In the genomic region with DNA sequence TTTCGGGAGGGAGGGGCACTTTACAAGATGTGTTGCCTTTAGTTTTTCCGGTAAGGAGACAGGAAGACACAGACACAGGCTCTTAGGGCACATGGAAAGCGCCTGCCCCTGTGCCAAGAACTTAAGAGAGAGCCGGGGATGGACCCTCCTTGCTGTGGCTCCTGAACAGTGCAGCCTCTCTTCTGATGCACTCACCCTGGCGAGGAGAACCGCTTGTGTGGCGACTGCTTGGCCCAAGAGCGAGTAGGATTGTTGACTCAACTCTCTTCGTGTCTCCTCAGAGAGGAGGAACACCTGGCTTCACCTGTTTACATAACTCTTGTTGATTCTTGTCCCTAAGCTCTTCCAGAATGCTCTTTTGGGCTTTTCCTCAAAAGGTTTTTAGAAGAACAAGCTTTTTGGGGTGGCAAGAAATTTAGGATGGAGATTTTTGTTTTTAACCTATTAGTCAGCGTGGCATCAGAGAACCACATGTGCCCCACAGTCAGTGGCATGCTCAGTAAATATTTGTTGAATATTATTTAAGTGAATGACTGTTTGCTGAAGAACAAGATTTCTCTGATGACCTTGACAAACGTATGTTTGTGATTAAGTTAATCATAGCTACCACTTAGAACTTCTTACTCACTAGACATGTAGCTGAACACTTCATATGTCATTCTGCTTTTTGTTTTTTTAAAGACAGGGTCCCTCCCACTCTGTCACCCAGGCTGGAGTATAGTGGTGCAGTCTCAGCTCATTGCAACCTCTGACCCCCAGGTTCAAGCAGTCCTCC, we compare ENCODE assay signal across 13 cellular contexts.
DNase-seq lines count a peak whose midpoint lies in the region; TF ChIP-seq lines count a peak whose summit lies in the region.
"Had no signal": no experiment of that assay in that cellular context is flagged by ENCODE, and none has a peak within 500 bp of the region (broad histone marks: within the 10 kb centered on the region; RNA-seq: fewer than 3 reads in every experiment).

No MANE protein-coding gene starts in this region.

- H3K4me1 Mint-ChIP-seq in nephron progenitor cell, result peaks cover 38% of the 10 kb centered on the region

- H3K4me2 ChIP-seq in skeletal muscle satellite cell (ENCODE audit: low read length), result peak overlapping the region; percentile 10

- H3K27ac ChIP-seq in esophagus (ENCODE audit: low read depth in 2 of 2, low read length in 1 of 2), result peak overlapping the region; percentile 93 to 97

- H3K9me3 Mint-ChIP-seq in nephron progenitor cell, result no peaks in the 10 kb centered on the region
- H3K9me3 Mint-ChIP-seq: natural killer cell had no signal

- no peaks in the 10 kb centered on the region for H3K27me3 ChIP-seq in esophagus (ENCODE audit: control insufficient read depth in 1 of 2, insufficient read depth in 2 of 2, low read length in 2 of 2)
- no peaks in the 10 kb centered on the region for H3K27me3 ChIP-seq in skeletal muscle satellite cell (ENCODE audit: control insufficient read depth, insufficient read depth, low read length)

- 44 to 53% methylated on average over 11 of the region's 11 CpGs for WGBS in esophagus, 2 donors

- H3K36me3 Mint-ChIP-seq in nephron progenitor cell (ENCODE audit: low read depth), result no peaks in the 10 kb centered on the region
- H3K36me3 Mint-ChIP-seq: activated naive CD8-positive, alpha-beta T cell; natural killer cell had no signal

- peaks cover 28% of the 10 kb centered on the region for H3K27me3 Mint-ChIP-seq in nephron progenitor cell (ENCODE audit: low read depth, poor library complexity)

- H3K4me3 ChIP-seq in esophagus (ENCODE audit: low read depth in 1 of 2, low read length in 2 of 2) (peak overlapping the region in 1 of 2 donors; percentile 19), skeletal muscle satellite cell (ENCODE audit: low read length) (peak overlapping the region; percentile 6)

- peak; percentile 21 for DNase-seq in HCEC 1CT
- DNase-seq in NCI-H774 (lab: John Stamatoyannopoulos, UW), result peak; percentile 66
- DNase-seq in nephron progenitor cell, result no peak
- DNase-seq in NCI-H524 (lab: John Stamatoyannopoulos, UW), result no peak
- no peak for DNase-seq in activated naive CD4-positive, alpha-beta T cell treated with Interleukin-2 at 50 U/mL for 16 hours
- DNase-seq in activated CD8-positive, alpha-beta memory T cell treated with anti-CD3 and anti-CD28 coated beads, Interleukin-2, amount 50 U/mL, for 4 hours, result no peak
- DNase-seq: activated CD4-positive, alpha-beta T cell treated with anti-CD3 and anti-CD28 coated beads, Interleukin-2, amount 50 U/mL, for 1 hour; natural killer cell; NCI-H1694; stimulated activated naive CD8-positive, alpha-beta T cell treated with anti-CD3 and anti-CD28 coated beads, Interleukin-15, Interleukin-2, amounts not matched to agents 100 U/mL and 50 U/mL, for 24 hours had no signal

- H3K9me3 ChIP-seq in esophagus (ENCODE audit: control insufficient read depth in 2 of 2, insufficient read depth in 1 of 2, low read depth in 1 of 2, low read length in 1 of 2), result no peaks in the 10 kb centered on the region
- no peaks in the 10 kb centered on the region for H3K9me3 ChIP-seq in skeletal muscle satellite cell (replicated peaks; ENCODE audit: low read length)

- H3K9ac ChIP-seq in skeletal muscle satellite cell (ENCODE audit: low read depth, low read length), result no peak overlapping the region

- no peak overlapping the region for H3K4me3 Mint-ChIP-seq in nephron progenitor cell
- H3K4me3 Mint-ChIP-seq: activated naive CD8-positive, alpha-beta T cell; natural killer cell had no signal

- H3K36me3 ChIP-seq in esophagus (ENCODE audit: control insufficient read depth in 2 of 2, insufficient read depth in 2 of 2, low read length in 1 of 2), result no peaks in the 10 kb centered on the region
- H3K36me3 ChIP-seq in skeletal muscle satellite cell (ENCODE audit: insufficient read depth, low read length), result no peaks in the 10 kb centered on the region

- no peak for TF ChIP-seq CTCF in nephron progenitor cell (IDR thresholded peaks at IDR 0.05)

- H3K4me1 ChIP-seq in esophagus (ENCODE audit: control insufficient read depth in 2 of 2, insufficient read depth in 2 of 2, low read length in 1 of 2) (peaks cover 0 to 8% of the 10 kb centered on the region in 2 donors), skeletal muscle satellite cell (ENCODE audit: control insufficient read depth, insufficient read depth, low read length) (peaks cover 53% of the 10 kb centered on the region)

- no peak overlapping the region for H3K27ac Mint-ChIP-seq in nephron progenitor cell
- H3K27ac Mint-ChIP-seq: activated naive CD8-positive, alpha-beta T cell; natural killer cell had no signal

Comparison
In these comparisons a context has a peak if more than half of its experiments do, and no peak if none do; other contexts are left out.
1. DNase-seq: peak in HCEC 1CT (single experiment) and NCI-H774 (single experiment); none in nephron progenitor cell (single experiment), NCI-H524 (0 of 2), activated naive CD4-positive, alpha-beta T cell treated with Interleukin-2 at 50 U/mL for 16 hours (single experiment) and activated CD8-positive, alpha-beta memory T cell treated with anti-CD3 and anti-CD28 coated beads, Interleukin-2, amount 50 U/mL, for 4 hours (single experiment).